ENCODE assay signal across 19 cellular contexts in the genomic region with DNA sequence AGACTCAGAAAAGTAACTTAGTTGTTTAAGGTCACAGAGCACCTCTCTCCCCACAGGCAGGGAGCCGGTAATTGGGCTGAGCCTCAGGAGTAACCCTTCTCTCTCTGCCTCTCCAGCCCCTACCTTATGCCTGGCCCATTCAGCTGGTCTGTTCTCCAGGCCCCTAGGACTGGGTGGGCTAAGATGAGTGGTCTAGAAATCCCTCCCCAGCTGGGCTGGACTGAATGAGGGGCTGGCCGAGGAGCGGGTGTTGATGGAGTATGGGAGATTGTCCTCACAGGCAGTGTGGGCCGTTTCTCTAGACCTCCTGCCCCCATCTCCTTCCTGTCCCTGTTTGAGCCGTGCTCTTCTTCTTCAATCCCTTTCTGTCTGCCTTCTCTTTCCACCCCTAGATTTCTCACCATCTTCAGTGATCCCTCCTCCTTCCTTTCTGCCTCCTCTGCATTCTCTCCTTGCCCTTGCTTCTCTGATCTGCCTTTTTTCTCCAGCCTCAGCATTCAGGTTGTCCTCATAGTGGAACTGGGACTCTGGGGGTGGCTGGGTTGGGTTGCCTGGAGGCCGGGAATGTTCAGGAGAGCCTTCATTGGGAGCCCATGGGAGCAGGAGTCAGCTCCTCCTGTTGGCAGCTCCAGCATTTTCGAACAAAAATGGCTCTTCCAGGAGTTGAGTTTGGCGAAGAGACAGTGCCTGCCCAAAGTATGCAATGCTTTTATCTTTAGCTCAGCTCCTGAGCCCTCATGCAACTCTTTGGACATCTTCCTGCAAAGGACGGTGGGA. TPM values are rescaled to one million over a fixed set of nuclear protein-coding genes. Genes with fewer than 3 reads are reported as not detected.
DNase-seq lines count a peak whose midpoint lies in the region; ATAC-seq and TF ChIP-seq lines count a peak whose summit lies in the region.
"Had no signal": no experiment of that assay in that cellular context is flagged by ENCODE, and none has a peak within 500 bp of the region (broad histone marks: within the 10 kb centered on the region; RNA-seq: fewer than 3 reads in every experiment).

No MANE protein-coding gene starts in this region.

- H3K36me3 Mint-ChIP-seq in H9 (ENCODE audit: insufficient read depth in 1 of 3, low read depth in 3 of 3) = no peaks in the 10 kb centered on the region

- no peak overlapping the region for H4K91ac ChIP-seq in H9 (ENCODE audit: insufficient read length, low read depth, low read length)

- H3T11ph ChIP-seq in H9 (ENCODE audit: low read length) = no peak overlapping the region

- H2BK12ac ChIP-seq in H9 (ENCODE audit: insufficient read length, low read depth, low read length) = no peak overlapping the region

- H3K27me3 ChIP-seq in left ventricle myocardium inferior (ENCODE audit: low read depth) (no peaks in the 10 kb centered on the region), foreskin keratinocyte (no peaks in the 10 kb centered on the region), H9 (ENCODE audit: insufficient read depth, low read length) (no peaks in the 10 kb centered on the region)

- H2BK120ac ChIP-seq in H9 (ENCODE audit: low read depth, low read length, poor library complexity, severe bottlenecking) = no peak overlapping the region

- no peak overlapping the region for H4K8ac ChIP-seq in H9 (replicated peaks; ENCODE audit: insufficient read length, low read depth, low read length)

- TF ChIP-seq CTCF in left ventricle myocardium inferior (IDR thresholded peaks at IDR 0.05; ENCODE audit: borderline replicate concordance) (no peak), foreskin keratinocyte (conservative IDR thresholded peaks at IDR 0.05) (peak; percentile 3), H9 (conservative IDR thresholded peaks at IDR 0.05) (no peak)

- H3K56ac ChIP-seq in H9 (ENCODE audit: insufficient read length, low read depth, low read length) = no peak overlapping the region

- H3K4me2 ChIP-seq in H9 (ENCODE audit: insufficient read depth, insufficient read length, low read length) = no peak overlapping the region
- H3K4me2 ChIP-seq: KMS-11 had no signal

- H3K18ac ChIP-seq in H9 (ENCODE audit: insufficient read length, low read depth, low read length) = no peak overlapping the region

- no peaks in the 10 kb centered on the region for H3K36me3 ChIP-seq in left ventricle myocardium inferior

- H3K14ac ChIP-seq in H9 (ENCODE audit: insufficient read depth, low read length) = no peak overlapping the region

- H3K9ac ChIP-seq in H9 (ENCODE audit: extremely low read depth, insufficient read length, low read length) = no peak overlapping the region
- H3K9ac ChIP-seq: KMS-11 had no signal

- H3K23me2 ChIP-seq in H9 (ENCODE audit: insufficient read length, low read depth, low read length, poor library complexity, severe bottlenecking) = no peaks in the 10 kb centered on the region

- H3K27ac ChIP-seq in left ventricle myocardium inferior (replicated peaks) (peak overlapping the region; percentile 68), foreskin keratinocyte (no peak overlapping the region), H9 (ENCODE audit: insufficient read length, low read depth, low read length) (no peak overlapping the region)
- H3K27ac ChIP-seq: KMS-11 had no signal

- no peak overlapping the region for H2BK15ac ChIP-seq in H9 (ENCODE audit: low read depth, low read length)

- DNase-seq in left ventricle myocardium inferior (peak; percentile 13), left cardiac atrium (no peak), foreskin keratinocyte (no peak), posterior vena cava (ENCODE audit: low spot score) (peak; percentile 49), H9 (no peak), NCI-H748 treated with DMSO at 0.1 percent for 48 hours (lab: John Stamatoyannopoulos, UW) (no peak)
- no peak for DNase-seq in stimulated activated CD4-positive, alpha-beta T cell treated with anti-CD3 and anti-CD28 coated beads, Interleukin-1b, Interleukin-23, amount 100 ng/mL, for 48 hours
- DNase-seq in stimulated activated CD4-positive, alpha-beta T cell treated with anti-CD3 and anti-CD28 coated beads, Interleukin-15, amount 100 ng/mL, for 24 hours = no peak
- DNase-seq: activated naive CD4-positive, alpha-beta T cell treated with anti-CD3 and anti-CD28 coated beads, Interleukin-2, amount 50 U/mL, for 16 hours; activated T-cell treated with anti-CD3 and anti-CD28 coated beads for 4 hours; effector memory CD4-positive, alpha-beta T cell; HCEC 1CT; NCI-H1092 treated with DMSO at 0.1 percent for 48 hours; NCI-H2107; NCI-H82; stimulated activated naive CD4-positive, alpha-beta T cell had no signal

- no peak overlapping the region; a peak in 1 of 5 replicates for H3K4me3 Mint-ChIP-seq in H9

- no peaks in the 10 kb centered on the region for H3K79me2 ChIP-seq in H9 (ENCODE audit: insufficient read depth, low read length)

- H3K27me3 Mint-ChIP-seq in H9 (ENCODE audit: low read depth) = no peaks in the 10 kb centered on the region

- peak overlapping the region in 1 of 3 experiments; percentile 68; a peak in 3 of 7 replicates for H3K27ac Mint-ChIP-seq in H9
- H3K27ac Mint-ChIP-seq: progenitor cell of endocrine pancreas had no signal

- no peak overlapping the region for H2AFZ ChIP-seq in H9 (ENCODE audit: low read length)

- ATAC-seq in left cardiac atrium (no peak), foreskin keratinocyte (no peak)
- ATAC-seq: SK-N-SH treated with all-trans-retinoic acid at 6 μM for 48 hours had no signal

- no peak overlapping the region for H3K4ac ChIP-seq in H9 (ENCODE audit: low read depth, low read length)

- H2BK5ac ChIP-seq in H9 (ENCODE audit: insufficient read length, low read length) = no peak overlapping the region

- H2BK20ac ChIP-seq in H9 (ENCODE audit: low read depth, low read length, poor library complexity, severe bottlenecking) = no peak overlapping the region

- intact Hi-C loops in left ventricle myocardium inferior (cut with micrococcal nuclease) (no loop called here), left cardiac atrium (cut with DNase I) (no loop called here), posterior vena cava (cut with DNase I) (no loop called here)

- no peak overlapping the region for H4K5ac ChIP-seq in H9 (ENCODE audit: insufficient read length, low read depth, low read length)

- H3K9me3 ChIP-seq in left ventricle myocardium inferior (replicated peaks) (no peaks in the 10 kb centered on the region), H9 (ENCODE audit: control insufficient read depth, low read depth, low read length) (no peaks in the 10 kb centered on the region)

- H3K4me1 Mint-ChIP-seq in H9 = peaks cover 24 to 48% of the 10 kb centered on the region in 2 experiments

- H3K4me3 ChIP-seq in left ventricle myocardium inferior = no peak overlapping the region

- H3K23ac ChIP-seq in H9 (ENCODE audit: insufficient read length, low read depth, low read length) = no peak overlapping the region

- H4K20me1 ChIP-seq in H9 (ENCODE audit: control insufficient read depth, insufficient read depth, insufficient read length) = no peaks in the 10 kb centered on the region

- WGBS in H9 (ENCODE audit: extremely low coverage, insufficient read length, low lambda C conversion rate) = no CpG with 5 or more reads among the region's 9 CpGs

- H3K79me1 ChIP-seq in H9 (ENCODE audit: insufficient read depth, low read depth, low read length, poor library complexity, severe bottlenecking) = no peaks in the 10 kb centered on the region

- no peaks in the 10 kb centered on the region for H3K9me3 Mint-ChIP-seq in H9

- H3K4me1 ChIP-seq in left ventricle myocardium inferior (peaks cover 95% of the 10 kb centered on the region), foreskin keratinocyte (peaks cover 6% of the 10 kb centered on the region), H9 (ENCODE audit: insufficient read depth, low read length) (no peaks in the 10 kb centered on the region; the same call in 1 of the 2 replicates)

- no peak overlapping the region for H2AK5ac ChIP-seq in H9 (ENCODE audit: insufficient read length, low read length)

RNA-seq across cellular contexts. Expression of gene ST3GAL4, which starts 7.6 kb away (rescaled TPM):
- 61.7 TPM for total RNA-seq in left ventricle myocardium inferior
- 100 to 1,000 TPM in 1 of 2 donors, 10 to 100 TPM in 1; 57.1 to 109 TPM for total RNA-seq in left cardiac atrium
- total RNA-seq in foreskin keratinocyte = 35.0 and 36.1 TPM in 2 replicates
- polyA plus RNA-seq in foreskin keratinocyte = 47.7 and 50.5 TPM in 2 replicates
- 10 to 100 TPM; 36.8 to 44.6 TPM for total RNA-seq in posterior vena cava
- total RNA-seq in H9 (2021) = 12.2 and 13.6 TPM in 2 replicates

RNA-seq across cellular contexts. Expression of gene DCPS, which starts 59.2 kb away (rescaled TPM):
- total RNA-seq in left ventricle myocardium inferior = 12.1 TPM
- 10 to 100 TPM; 11.3 to 13.1 TPM for total RNA-seq in left cardiac atrium
- total RNA-seq in foreskin keratinocyte = 28.9 and 35.4 TPM in 2 replicates
- polyA plus RNA-seq in foreskin keratinocyte = 33.5 and 43.9 TPM in 2 replicates
- 10 to 100 TPM; 11.3 to 14.3 TPM for total RNA-seq in posterior vena cava
- 24.4 and 27.7 TPM in 2 replicates for total RNA-seq in H9 (2021)

Comparison
In these comparisons a context has a peak if more than half of its experiments do, and no peak if none do; other contexts are left out.
1. DNase-seq: peak in left ventricle myocardium inferior (single experiment) and posterior vena cava (single experiment); none in left cardiac atrium (single experiment), foreskin keratinocyte (0 of 2), H9 (single experiment), stimulated activated CD4-positive, alpha-beta T cell treated with anti-CD3 and anti-CD28 coated beads, Interleukin-1b, Interleukin-23, amount 100 ng/mL, for 48 hours (single experiment), stimulated activated CD4-positive, alpha-beta T cell treated with anti-CD3 and anti-CD28 coated beads, Interleukin-15, amount 100 ng/mL, for 24 hours (single experiment) and NCI-H748 treated with DMSO at 0.1 percent for 48 hours (single experiment).